In genomic region chr19:10230904-10231623, GRCh38 we compare ENCODE assay signal across 8 cellular contexts. TPM values are rescaled to one million over a fixed set of nuclear protein-coding genes. Genes with fewer than 3 reads are reported as not detected.
DNase-seq lines count a peak whose midpoint lies in the region; ATAC-seq and TF ChIP-seq lines count a peak whose summit lies in the region.

TSS of gene S1PR2 (minus strand) at chr19:10231331. CDS start at chr19:10224905, 6,426 bp downstream.

- H3K9ac ChIP-seq in neuronal stem cell (ENCODE audit: low read depth, low read length, poor library complexity): peak within 1 kb of the TSS; percentile 93

- H2AK5ac ChIP-seq in neuronal stem cell (ENCODE audit: low read depth, low read length): peak within 1 kb of the TSS; percentile 100

- H3K4me3 ChIP-seq in SJCRH30 (peak within 1 kb of the TSS; percentile 79), neuronal stem cell (ENCODE audit: low read length in 2 of 2) (peak within 1 kb of the TSS; percentile 92), thoracic aorta (peak within 1 kb of the TSS; percentile 89)

- peak within 1 kb of the TSS; percentile 100 for H3K18ac ChIP-seq in neuronal stem cell (ENCODE audit: low read length)

- peak within 1 kb of the TSS; percentile 96 for H2BK5ac ChIP-seq in neuronal stem cell (ENCODE audit: low read length)

- peak within 1 kb of the TSS; percentile 34 for H2BK12ac ChIP-seq in neuronal stem cell (ENCODE audit: low read length)

- peak within 1 kb of the TSS; percentile 97 for H3K4ac ChIP-seq in neuronal stem cell (ENCODE audit: low read length)

- H3K9me3 ChIP-seq in SJCRH30 (replicated peaks): no peaks in the 10 kb centered on the region
- no peaks in the 10 kb centered on the region for H3K9me3 ChIP-seq in neuronal stem cell (replicated peaks in 1 of 2; ENCODE audit: control insufficient read depth in 2 of 2, insufficient read depth in 1 of 2, low read depth in 1 of 2, low read length in 2 of 2)
- no peaks in the 10 kb centered on the region for H3K9me3 ChIP-seq in thoracic aorta

- no peaks in the 10 kb centered on the region for H3K27me3 ChIP-seq in SJCRH30
- H3K27me3 ChIP-seq in neuronal stem cell (ENCODE audit: control insufficient read depth in 3 of 3, insufficient read depth in 3 of 3, low read depth in 1 of 3, low read length in 3 of 3): no peaks in the 10 kb centered on the region
- no peaks in the 10 kb centered on the region for H3K27me3 ChIP-seq in thoracic aorta (replicated peaks; ENCODE audit: insufficient read depth)

- H4K8ac ChIP-seq in neuronal stem cell (ENCODE audit: low read depth, low read length): no peak within 1 kb of the TSS

- peak within 1 kb of the TSS; percentile 89 for H2BK15ac ChIP-seq in neuronal stem cell (ENCODE audit: low read length)

- H3K27ac ChIP-seq in SJCRH30 (peak within 1 kb of the TSS; percentile 54), neuronal stem cell (replicated peaks; ENCODE audit: low read length) (peak within 1 kb of the TSS; percentile 84), thoracic aorta (peak within 1 kb of the TSS; percentile 47)

- peak within 1 kb of the TSS; percentile 95 for H3K23ac ChIP-seq in neuronal stem cell (ENCODE audit: low read depth, low read length, poor library complexity)

- DNase-seq in A172 (ENCODE audit: low spot score) (peak; percentile 39), HuH-7.5 (ENCODE audit: low spot score) (peak; percentile 84), SJCRH30 (peak; percentile 77 to 80), activated gamma-delta T cell treated with Interleukin-2 at 50 U/mL for 16 hours (peak; percentile 51), foreskin melanocyte (peak; percentile 35), neuronal stem cell (ENCODE audit: low spot score) (peak; percentile 73), thoracic aorta (ENCODE audit: low spot score) (no peak)

- TF ChIP-seq CTCF in thoracic aorta (IDR thresholded peaks at IDR 0.05): no peak

- peak within 1 kb of the TSS; percentile 91 for H3K4me2 ChIP-seq in neuronal stem cell (ENCODE audit: insufficient read depth, low read length, poor library complexity, severe bottlenecking)

- ATAC-seq in GM18867 (IDR thresholded peaks at IDR 0.05; ENCODE audit: unreplicated experiment) (peak; percentile 48), thoracic aorta (ENCODE audit: insufficient number of reproducible peaks, low FRiP score, low read depth) (no peak)

- peaks cover 1% of the 10 kb centered on the region; the same call in 1 of the 2 replicates for H3K4me1 ChIP-seq in SJCRH30
- peaks cover 13 to 20% of the 10 kb centered on the region in 2 donors for H3K4me1 ChIP-seq in neuronal stem cell (ENCODE audit: control insufficient read depth in 2 of 2, insufficient read depth in 1 of 2, low read depth in 1 of 2, low read length in 2 of 2)
- peaks cover 0 to 32% of the 10 kb centered on the region in 2 donors for H3K4me1 ChIP-seq in thoracic aorta (ENCODE audit: control insufficient read depth in 1 of 2, low read depth in 2 of 2)

- H3K36me3 ChIP-seq in SJCRH30 (no peaks in the 10 kb centered on the region), neuronal stem cell (replicated peaks in 1 of 2; ENCODE audit: control insufficient read depth in 2 of 2, insufficient read depth in 2 of 2, low read length in 2 of 2) (peaks cover 0 to 4% of the 10 kb centered on the region in 2 donors), thoracic aorta (no peaks in the 10 kb centered on the region)

- H4K91ac ChIP-seq in neuronal stem cell (ENCODE audit: low read depth, low read length, poor library complexity): peak within 1 kb of the TSS; percentile 95

- H2BK120ac ChIP-seq in neuronal stem cell (ENCODE audit: low read depth, low read length): no peak within 1 kb of the TSS

- WGBS in neuronal stem cell (ENCODE audit: extremely low coverage in 2 of 2, insufficient read length in 2 of 2, insufficient replicate concordance in 1 of 2), 2 donors: no CpG with 5 or more reads among the region's 71 CpGs

- H2AFZ ChIP-seq in neuronal stem cell (ENCODE audit: low read length): peak within 1 kb of the TSS; percentile 98

- H3K79me1 ChIP-seq in neuronal stem cell (ENCODE audit: low read depth, low read length): peaks cover 14% of the 10 kb centered on the region

- H3K14ac ChIP-seq in neuronal stem cell (ENCODE audit: low read length): peak within 1 kb of the TSS; percentile 5

RNA-seq across cellular contexts. Expression of gene S1PR2, which starts in this region (rescaled TPM):
- total RNA-seq in A172 (2014; rRNA removed; shearing (Covaris generic)): 1.7 and 2.5 TPM in 2 replicates
- 7.4 and 7.5 TPM in 2 replicates for total RNA-seq in SJCRH30 (2014; rRNA removed; shearing (Covaris generic))
- 14.4 TPM for polyA plus RNA-seq in neuronal stem cell (2013, experiment 1 of 2)
- 15.0 TPM for polyA plus RNA-seq in neuronal stem cell (2013, experiment 2 of 2)
- 10 to 100 TPM in 1 of 2 donors, 1 to 10 TPM in 1; 8.3 to 15.6 TPM for total RNA-seq in thoracic aorta
